ENCODE assay signal across 1 cellular context in the genomic region with DNA sequence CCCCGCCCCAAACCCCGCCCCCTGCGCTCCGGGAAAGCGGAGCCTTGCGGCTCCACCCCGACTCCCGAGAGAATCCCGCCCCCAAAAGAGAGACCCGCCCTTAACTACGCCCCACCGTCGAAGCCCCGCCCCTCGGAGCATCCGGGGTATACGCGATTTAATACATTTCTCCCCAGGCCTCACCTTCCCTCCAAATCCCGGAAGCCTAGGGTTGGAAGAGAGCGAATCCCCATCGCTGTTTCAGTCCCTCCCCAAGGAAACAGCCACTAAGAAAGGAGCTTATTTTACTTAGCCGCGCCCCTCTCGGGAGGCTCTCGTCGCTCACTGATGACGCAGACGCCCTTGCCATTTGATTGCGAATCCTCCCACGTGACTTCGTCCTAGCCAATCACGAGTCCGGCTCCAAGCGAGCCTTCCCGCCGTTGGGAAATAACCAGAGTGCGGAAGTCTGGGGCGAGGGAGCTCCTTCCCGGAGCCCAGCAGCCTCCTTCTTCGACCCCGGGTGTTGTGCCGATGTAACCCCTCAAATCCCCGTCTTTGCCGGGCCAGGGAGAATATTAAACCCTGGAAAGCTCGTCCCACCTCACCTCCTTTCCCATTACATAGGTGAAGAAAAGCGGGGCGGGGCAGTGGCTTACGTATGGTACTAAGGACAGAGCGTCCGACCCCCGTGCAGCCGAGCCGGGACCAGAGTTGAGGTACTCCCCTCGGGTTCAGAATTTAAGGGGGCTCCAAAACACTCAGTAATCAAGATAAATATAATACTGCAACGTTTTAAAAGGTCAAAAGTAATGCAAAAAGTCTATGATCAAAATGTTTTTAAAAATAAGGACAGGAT.
TF ChIP-seq lines count a peak whose summit lies in the region.

No MANE protein-coding gene starts in this region.

TF ChIP-seq in K562, 482 proteins besides CTCF, POLR2A, EP300 and RAD21 (continues in another document):
- TF ChIP-seq XRCC5 (IDR thresholded peaks at IDR 0.05; ENCODE audit: low read depth, low read length): no peak
- no peak for TF ChIP-seq SNIP1 (IDR thresholded peaks at IDR 0.05; ENCODE audit: low read depth)
- 0 out of 2 replicates have a peak, but pooled peaks have one; percentile 10 for TF ChIP-seq ARID1B (IDR thresholded peaks at IDR 0.05)
- TF ChIP-seq ATF6 (CRISPR knock-in tag; IDR thresholded peaks at IDR 0.05): no peak
- no peak; the same call in 1 of the 2 replicates for TF ChIP-seq SOX6 (IDR thresholded peaks at IDR 0.05)
- TF ChIP-seq TOE1 (IDR thresholded peaks at IDR 0.05; ENCODE audit: borderline replicate concordance): peak; percentile 98
- no peak for TF ChIP-seq TOE1 (CRISPR knock-in tag; IDR thresholded peaks at IDR 0.05; ENCODE audit: borderline replicate concordance, low read depth)
- no peak for TF ChIP-seq ZNF316 (IDR thresholded peaks at IDR 0.05)
- TF ChIP-seq SUPT5H (IDR thresholded peaks at IDR 0.05): peak; percentile 88
- no peak for TF ChIP-seq TGIF2 (CRISPR knock-in tag; IDR thresholded peaks at IDR 0.05)
- TF ChIP-seq ZNF639 (CRISPR knock-in tag; conservative IDR thresholded peaks at IDR 0.05 in 1 of 2, IDR thresholded peaks at IDR 0.05 in 1 of 2): no peak
- TF ChIP-seq RNF2 (IDR thresholded peaks at IDR 0.05): 0 out of 2 replicates have a peak, but pooled peaks have one; percentile 27
- TF ChIP-seq, protein P1, sequence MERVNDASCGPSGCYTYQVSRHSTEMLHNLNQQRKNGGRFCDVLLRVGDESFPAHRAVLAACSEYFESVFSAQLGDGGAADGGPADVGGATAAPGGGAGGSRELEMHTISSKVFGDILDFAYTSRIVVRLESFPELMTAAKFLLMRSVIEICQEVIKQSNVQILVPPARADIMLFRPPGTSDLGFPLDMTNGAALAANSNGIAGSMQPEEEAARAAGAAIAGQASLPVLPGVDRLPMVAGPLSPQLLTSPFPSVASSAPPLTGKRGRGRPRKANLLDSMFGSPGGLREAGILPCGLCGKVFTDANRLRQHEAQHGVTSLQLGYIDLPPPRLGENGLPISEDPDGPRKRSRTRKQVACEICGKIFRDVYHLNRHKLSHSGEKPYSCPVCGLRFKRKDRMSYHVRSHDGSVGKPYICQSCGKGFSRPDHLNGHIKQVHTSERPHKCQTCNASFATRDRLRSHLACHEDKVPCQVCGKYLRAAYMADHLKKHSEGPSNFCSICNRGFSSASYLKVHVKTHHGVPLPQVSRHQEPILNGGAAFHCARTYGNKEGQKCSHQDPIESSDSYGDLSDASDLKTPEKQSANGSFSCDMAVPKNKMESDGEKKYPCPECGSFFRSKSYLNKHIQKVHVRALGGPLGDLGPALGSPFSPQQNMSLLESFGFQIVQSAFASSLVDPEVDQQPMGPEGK (CRISPR knock-in tag; IDR thresholded peaks at IDR 0.05; ENCODE audit: borderline replicate concordance): no peak
- no peak for TF ChIP-seq KAT2B (IDR thresholded peaks at IDR 0.05; ENCODE audit: low read depth, low read length)
- peak in 1 of 2 experiments; percentile 63; a peak in 1 of 4 replicates for TF ChIP-seq HDAC1 (IDR thresholded peaks at IDR 0.05)
- TF ChIP-seq HMGN3 (IDR thresholded peaks at IDR 0.05; ENCODE audit: borderline replicate concordance, extremely low read depth, insufficient read length, low read depth, low read length): no peak
- 0 out of 2 replicates have a peak, but pooled peaks have one; percentile 24 for TF ChIP-seq CREB3L1 (IDR thresholded peaks at IDR 0.05; ENCODE audit: borderline replicate concordance, low read depth)
- TF ChIP-seq KLF1 (tag; IDR thresholded peaks at IDR 0.05): 0 out of 2 replicates have a peak, but pooled peaks have one; percentile 45
- no peak for TF ChIP-seq BDP1 (IDR thresholded peaks at IDR 0.05; ENCODE audit: insufficient read depth, insufficient read length)
- peak; percentile 92 for TF ChIP-seq C11orf30 (IDR thresholded peaks at IDR 0.05; ENCODE audit: low read depth)
- TF ChIP-seq ZNF140 (CRISPR knock-in tag; IDR thresholded peaks at IDR 0.05): 0 out of 2 replicates have a peak, but pooled peaks have one; percentile 46
- TF ChIP-seq ZNF586 (CRISPR knock-in tag; conservative IDR thresholded peaks at IDR 0.05): 0 out of 2 replicates have a peak, but pooled peaks have one; percentile 42
- TF ChIP-seq IRF1 (CRISPR knock-in tag; IDR thresholded peaks at IDR 0.05; ENCODE audit: borderline replicate concordance): no peak
- TF ChIP-seq CBX3 (IDR thresholded peaks at IDR 0.05; ENCODE audit: borderline replicate concordance in 1 of 2, low read length in 2 of 2): no peak
- TF ChIP-seq ETV1 (tag; conservative IDR thresholded peaks at IDR 0.05; ENCODE audit: low read depth): peak; percentile 62
- TF ChIP-seq MYBL2 (IDR thresholded peaks at IDR 0.05; ENCODE audit: low read depth): no peak
- TF ChIP-seq MYBL2 (CRISPR knock-in tag; IDR thresholded peaks at IDR 0.05; ENCODE audit: borderline replicate concordance): no peak
- no peak for TF ChIP-seq U2AF2 (optimal IDR thresholded peaks at IDR 0.05; ENCODE audit: low read depth, low read length)
- TF ChIP-seq, protein P2, sequence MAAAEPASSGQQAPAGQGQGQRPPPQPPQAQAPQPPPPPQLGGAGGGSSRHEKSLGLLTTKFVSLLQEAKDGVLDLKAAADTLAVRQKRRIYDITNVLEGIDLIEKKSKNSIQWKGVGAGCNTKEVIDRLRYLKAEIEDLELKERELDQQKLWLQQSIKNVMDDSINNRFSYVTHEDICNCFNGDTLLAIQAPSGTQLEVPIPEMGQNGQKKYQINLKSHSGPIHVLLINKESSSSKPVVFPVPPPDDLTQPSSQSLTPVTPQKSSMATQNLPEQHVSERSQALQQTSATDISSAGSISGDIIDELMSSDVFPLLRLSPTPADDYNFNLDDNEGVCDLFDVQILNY (CRISPR knock-in tag; IDR thresholded peaks at IDR 0.05): no peak
- no peak for TF ChIP-seq SNAPC5 (CRISPR knock-in tag; IDR thresholded peaks at IDR 0.05)
- no peak for TF ChIP-seq POLR2AphosphoS2 (IDR thresholded peaks at IDR 0.05; ENCODE audit: low read length)
- peak; percentile 58 for TF ChIP-seq ZBTB17 (CRISPR knock-in tag; IDR thresholded peaks at IDR 0.05)
- no peak for TF ChIP-seq NFIC (IDR thresholded peaks at IDR 0.05)
- no peak for TF ChIP-seq ZNF165 (CRISPR knock-in tag; IDR thresholded peaks at IDR 0.05; ENCODE audit: borderline replicate concordance)
- TF ChIP-seq RBM14 (IDR thresholded peaks at IDR 0.05; ENCODE audit: borderline replicate concordance, insufficient read depth, low read depth, low read length): no peak
- peak; percentile 80 for TF ChIP-seq POLR2G (IDR thresholded peaks at IDR 0.05; ENCODE audit: low read depth, low read length)
- peak; percentile 75 for TF ChIP-seq SMAD4 (CRISPR knock-in tag; conservative IDR thresholded peaks at IDR 0.05)
- no peak; the same call in 1 of the 2 replicates for TF ChIP-seq FOXM1 (IDR thresholded peaks at IDR 0.05; ENCODE audit: low read depth)
- TF ChIP-seq FOXM1 (CRISPR knock-in tag; IDR thresholded peaks at IDR 0.05; ENCODE audit: low read depth): no peak
- no peak for TF ChIP-seq NR1H2 (CRISPR knock-in tag; IDR thresholded peaks at IDR 0.05)
- no peak for TF ChIP-seq PURB (CRISPR knock-in tag; IDR thresholded peaks at IDR 0.05; ENCODE audit: low read depth)
- TF ChIP-seq KAT8 (IDR thresholded peaks at IDR 0.05; ENCODE audit: low read depth): no peak
- no peak for TF ChIP-seq XRCC4 (IDR thresholded peaks at IDR 0.05; ENCODE audit: extremely low read depth, insufficient read depth, insufficient read length)
- TF ChIP-seq KLF6 (CRISPR knock-in tag; IDR thresholded peaks at IDR 0.05; ENCODE audit: borderline replicate concordance): no peak
- TF ChIP-seq ZNF644 (tag; IDR thresholded peaks at IDR 0.05; ENCODE audit: low read depth): peak; percentile 21; the same call in 1 of the 2 replicates
- TF ChIP-seq RERE (CRISPR knock-in tag; IDR thresholded peaks at IDR 0.05; ENCODE audit: borderline replicate concordance): no peak
- TF ChIP-seq HNRNPUL1 (IDR thresholded peaks at IDR 0.05; ENCODE audit: low read length): no peak
- TF ChIP-seq ILK (tag; IDR thresholded peaks at IDR 0.05; ENCODE audit: borderline replicate concordance, low read depth): no peak
- 0 out of 2 replicates have a peak, but pooled peaks have one; percentile 17 for TF ChIP-seq ZBED1 (IDR thresholded peaks at IDR 0.05)
- no peak for TF ChIP-seq SLC30A9 (CRISPR knock-in tag; IDR thresholded peaks at IDR 0.05)
